In the genomic region with DNA sequence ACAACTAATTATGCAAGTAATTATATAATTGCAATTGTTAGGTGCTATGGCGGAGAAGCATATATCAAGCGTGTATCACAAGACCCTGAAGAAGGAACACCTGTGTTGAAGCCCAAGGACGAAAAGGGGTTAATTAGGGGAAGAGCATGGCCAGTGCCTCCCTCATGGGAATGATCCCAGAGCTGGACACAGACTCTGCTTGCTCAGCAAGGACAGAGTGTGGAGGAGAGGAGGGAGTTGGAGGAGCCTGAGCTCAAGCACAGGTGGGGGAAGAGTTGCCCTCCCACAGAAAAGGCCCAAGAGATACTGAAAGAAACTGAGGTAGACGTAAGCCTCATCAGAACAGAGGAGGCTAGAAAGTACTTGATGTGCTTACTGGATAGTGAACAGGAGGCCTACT, we compare ENCODE assay signal across 31 cellular contexts.
"Had no signal": no experiment of that assay in that cellular context is flagged by ENCODE, and none has a peak within 500 bp of the region (broad histone marks: within the 10 kb centered on the region; RNA-seq: fewer than 3 reads in every experiment).

No MANE protein-coding gene starts in this region.

- H3K27me3 Mint-ChIP-seq: central memory CD8-positive, alpha-beta T cell had no signal

- H3K9ac ChIP-seq: KMS-11, SK-N-SH had no signal

- H3K27me3 ChIP-seq: cardiac muscle cell, Peyer's patch, SJSA1 had no signal

- H3K27ac ChIP-seq: cardiac muscle cell, KMS-11, Peyer's patch, SJSA1 had no signal

- H3K36me3 ChIP-seq: cardiac muscle cell, Peyer's patch, SJSA1 had no signal

- DNase-seq: activated CD4-positive, alpha-beta memory T cell treated with anti-CD3 and anti-CD28 coated beads for 36 hours; activated CD4-positive, alpha-beta T cell treated with anti-CD3 and anti-CD28 coated beads for 4 hours; activated CD4-positive, alpha-beta T cell treated with anti-CD3 and anti-CD28 coated beads, Interleukin-2, amount 50 U/mL, for 1 hour; activated effector memory CD4-positive, alpha-beta T cell treated with anti-CD3 and anti-CD28 coated beads, Interleukin-2, amount 50 U/mL, for 16 hours; activated naive CD4-positive, alpha-beta T cell; activated naive CD4-positive, alpha-beta T cell treated with anti-CD3 and anti-CD28 coated beads, Interleukin-2, amount 50 U/mL, for 16 hours; activated naive CD8-positive, alpha-beta T cell treated with anti-CD3 and anti-CD28 coated beads for 36 hours; activated T-cell treated with anti-CD3 and anti-CD28 coated beads, Interleukin-2, amount 50 U/mL, for 1 hour; activated T-cell treated with anti-CD3 and anti-CD28 coated beads, Interleukin-2, amount 50 U/mL, for 72 hours; amniotic stem cell; aorta; NCI-H1092 treated with DMSO at 0.1 percent for 48 hours; NCI-H187; NCI-H2029 treated with DMSO at 0.1 percent for 48 hours; NCI-H2107; NCI-H510A; NCI-H748 treated with DMSO at 0.1 percent for 48 hours; NK-92 treated with Interleukin-12 subunit alpha and Interleukin-12 subunit beta, amount 100 ng/mL, for 24 hours; PC-3; Peyer's patch; RPMI8226; SHP77 treated with DMSO at 0.1 percent for 48 hours; SK-N-SH had no signal

- H3K36me3 Mint-ChIP-seq: activated CD4-positive, alpha-beta memory T cell treated with anti-CD3 and anti-CD28 coated beads for 36 hours; activated naive CD8-positive, alpha-beta T cell treated with anti-CD3 and anti-CD28 coated beads for 36 hours had no signal

- ATAC-seq: activated CD4-positive, CD25-positive, alpha-beta regulatory T cell treated with anti-CD3 and anti-CD28 coated beads, Interleukin-2, amount 50 U/mL, for 24 hours; activated T-cell treated with anti-CD3 and anti-CD28 coated beads, Interleukin-2, amount 50 U/mL, for 72 hours; activated T-helper 17 cell treated with anti-CD3 and anti-CD28 coated beads, Interleukin-2, amount 50 U/mL, for 72 hours; PC-3 had no signal

- H3K9me3 Mint-ChIP-seq: activated CD4-positive, alpha-beta memory T cell treated with anti-CD3 and anti-CD28 coated beads for 36 hours; activated naive CD8-positive, alpha-beta T cell treated with anti-CD3 and anti-CD28 coated beads for 36 hours; T-helper 1 cell treated with Interleukin-12 subunit alpha and Interleukin-12 subunit beta and Interleukin-4 antibody, amounts not matched to agents 30 μg/mL and 1 μg/mL, for 36 hours; T-helper 2 cell treated with Interferon-gamma antibody and Interleukin-4, amounts not matched to agents 5 μg/mL and 100 μg/mL, for 36 hours had no signal

- H3K9me2 ChIP-seq: SK-N-SH had no signal

- H3K4me2 ChIP-seq: KMS-11, SK-N-SH had no signal

- H3K4me1 Mint-ChIP-seq: activated naive CD8-positive, alpha-beta T cell treated with anti-CD3 and anti-CD28 coated beads for 36 hours; activated T-helper 17 cell treated with anti-CD3 and anti-CD28 coated beads, Interleukin-2, amount 50 U/mL, for 72 hours; central memory CD8-positive, alpha-beta T cell had no signal

- H3K4me3 Mint-ChIP-seq: activated CD4-positive, alpha-beta memory T cell treated with anti-CD3 and anti-CD28 coated beads for 36 hours; activated naive CD8-positive, alpha-beta T cell treated with anti-CD3 and anti-CD28 coated beads for 36 hours; activated T-cell treated with anti-CD3 and anti-CD28 coated beads, Interleukin-2, amount 50 U/mL, for 72 hours; activated T-helper 17 cell treated with anti-CD3 and anti-CD28 coated beads, Interleukin-2, amount 50 U/mL, for 72 hours; central memory CD8-positive, alpha-beta T cell; T-helper 1 cell treated with Interleukin-12 subunit alpha and Interleukin-12 subunit beta and Interleukin-4 antibody, amounts not matched to agents 30 μg/mL and 1 μg/mL, for 36 hours; T-helper 2 cell treated with Interferon-gamma antibody and Interleukin-4, amounts not matched to agents 5 μg/mL and 100 μg/mL, for 36 hours had no signal

- H3K4me1 ChIP-seq: Peyer's patch, SJSA1 had no signal

- H3K9me3 ChIP-seq: Peyer's patch, SJSA1, SK-N-SH had no signal

- H3K4me3 ChIP-seq: cardiac muscle cell, Peyer's patch, SJSA1 had no signal

- H3K27ac Mint-ChIP-seq: activated CD4-positive, alpha-beta memory T cell treated with anti-CD3 and anti-CD28 coated beads for 36 hours; activated naive CD8-positive, alpha-beta T cell treated with anti-CD3 and anti-CD28 coated beads for 36 hours; activated T-cell treated with anti-CD3 and anti-CD28 coated beads, Interleukin-2, amount 50 U/mL, for 72 hours; activated T-helper 17 cell treated with anti-CD3 and anti-CD28 coated beads, Interleukin-2, amount 50 U/mL, for 72 hours; T-helper 1 cell treated with Interleukin-12 subunit alpha and Interleukin-12 subunit beta and Interleukin-4 antibody, amounts not matched to agents 30 μg/mL and 1 μg/mL, for 36 hours; T-helper 2 cell treated with Interferon-gamma antibody and Interleukin-4, amounts not matched to agents 5 μg/mL and 100 μg/mL, for 36 hours had no signal
